In genomic region chr14:73426877-73427276, GRCh38 we compare ENCODE assay signal across 9 cellular contexts. TPM values are rescaled to one million over a fixed set of nuclear protein-coding genes. Genes with fewer than 3 reads are reported as not detected.
DNase-seq lines count a peak whose midpoint lies in the region; ATAC-seq and TF ChIP-seq lines count a peak whose summit lies in the region.
"Had no signal": no experiment of that assay in that cellular context is flagged by ENCODE, and none has a peak within 500 bp of the region (broad histone marks: within the 10 kb centered on the region; RNA-seq: fewer than 3 reads in every experiment).

No MANE protein-coding gene starts in this region.

- TF ChIP-seq CTCF in astrocyte of the spinal cord (IDR thresholded peaks at IDR 0.05; ENCODE audit: low read depth, low read length), result no peak
- no peak for TF ChIP-seq CTCF in hepatocyte (IDR thresholded peaks at IDR 0.05; ENCODE audit: poor library complexity)
- no peak for TF ChIP-seq CTCF in GM10266 (IDR thresholded peaks at IDR 0.05; ENCODE audit: control insufficient read depth, insufficient read depth, low read depth, missing control alignments)

- peak; percentile 34 for ATAC-seq in HG02759 (IDR thresholded peaks at IDR 0.05; ENCODE audit: unreplicated experiment)
- peak; percentile 29 to 30 for ATAC-seq in stimulated activated naive B cell treated with anti-CD40 and anti-IgM and Interleukin-4, amounts not matched to agents 10 μg/mL and 1 μg/mL and 100 μg/mL, for 72 hours (replicated peaks)

- no peaks in the 10 kb centered on the region for H3K27me3 ChIP-seq in hepatocyte

- H3K79me2 ChIP-seq in hepatocyte, result peaks cover 85% of the 10 kb centered on the region

- H3K27ac ChIP-seq in hepatocyte, result peak overlapping the region; percentile 65

- peaks cover 21% of the 10 kb centered on the region for H3K4me1 ChIP-seq in hepatocyte (ENCODE audit: insufficient read depth)

- H3K4me1 Mint-ChIP-seq in stimulated activated naive B cell treated with anti-CD40 and anti-IgM and Interleukin-4, amounts not matched to agents 10 μg/mL and 1 μg/mL and 100 μg/mL, for 72 hours, result peaks cover 21 to 48% of the 10 kb centered on the region in 2 donors

- H3K27ac Mint-ChIP-seq in stimulated activated naive B cell treated with anti-CD40 and anti-IgM and Interleukin-4, amounts not matched to agents 10 μg/mL and 1 μg/mL and 100 μg/mL, for 72 hours, result no peak overlapping the region

- no peaks in the 10 kb centered on the region for H3K27me3 Mint-ChIP-seq in stimulated activated naive B cell treated with anti-CD40 and anti-IgM and Interleukin-4, amounts not matched to agents 10 μg/mL and 1 μg/mL and 100 μg/mL, for 72 hours

- H3K4me3 ChIP-seq in astrocyte of the spinal cord (ENCODE audit: low read depth, low read length) (no peak overlapping the region), hepatocyte (no peak overlapping the region)

- 89% methylated on average over 5 of the region's 5 CpGs for WGBS in hepatocyte (ENCODE audit: low lambda C conversion rate, missing lambda C conversion rate)

- no peak overlapping the region for H2AFZ ChIP-seq in hepatocyte

- no peaks in the 10 kb centered on the region for H3K9me3 ChIP-seq in hepatocyte (ENCODE audit: low read depth)

- H3K4me3 Mint-ChIP-seq in stimulated activated naive B cell treated with anti-CD40 and anti-IgM and Interleukin-4, amounts not matched to agents 10 μg/mL and 1 μg/mL and 100 μg/mL, for 72 hours, result no peak overlapping the region

- no peaks in the 10 kb centered on the region for H3K9me3 Mint-ChIP-seq in stimulated activated naive B cell treated with anti-CD40 and anti-IgM and Interleukin-4, amounts not matched to agents 10 μg/mL and 1 μg/mL and 100 μg/mL, for 72 hours

- no peaks in the 10 kb centered on the region for H3K36me3 ChIP-seq in hepatocyte (replicated peaks; ENCODE audit: insufficient read depth, low read depth)

- H3K4me2 ChIP-seq in hepatocyte, result peak overlapping the region; percentile 2

- peaks cover 1 to 11% of the 10 kb centered on the region in 2 donors for H3K36me3 Mint-ChIP-seq in stimulated activated naive B cell treated with anti-CD40 and anti-IgM and Interleukin-4, amounts not matched to agents 10 μg/mL and 1 μg/mL and 100 μg/mL, for 72 hours

- DNase-seq in astrocyte of the spinal cord (ENCODE audit: low read depth, low spot score), result peak; percentile 81
- DNase-seq in hepatocyte (ENCODE audit: low spot score), result peak; percentile 8
- no peak for DNase-seq in stimulated activated naive B cell treated with anti-CD40 and anti-IgM and Interleukin-4, amounts not matched to agents 10 μg/mL and 1 μg/mL and 100 μg/mL, for 72 hours
- DNase-seq in COLO668 (lab: John Stamatoyannopoulos, UW; ENCODE audit: unreplicated experiment), result no peak
- no peak for DNase-seq in HCEC 1CT
- DNase-seq in GM10266 (ENCODE audit: extremely low spot score), result no peak
- DNase-seq in ureter (ENCODE audit: low spot score), result no peak
- DNase-seq: DMS79 had no signal

- in situ Hi-C loops in astrocyte of the spinal cord (cut with HindIII; ENCODE audit: low sequenced_read_pairs), result no loop called here

- peaks cover 11% of the 10 kb centered on the region for H4K20me1 ChIP-seq in hepatocyte (ENCODE audit: insufficient read depth, poor library complexity, severe bottlenecking)

- H3K9me2 ChIP-seq in hepatocyte (replicated peaks; ENCODE audit: insufficient read depth), result no peaks in the 10 kb centered on the region

RNA-seq across cellular contexts. Expression of gene NUMB, which starts 31.5 kb away (rescaled TPM):
- total RNA-seq in hepatocyte (35.3 and 38.5 TPM in 2 replicates), ureter (83.7 TPM)
- 44.0 and 45.8 TPM in 2 replicates for polyA plus RNA-seq in hepatocyte

Comparison
In these comparisons a context has a peak if more than half of its experiments do, and no peak if none do; other contexts are left out.
1. DNase-seq: peak in astrocyte of the spinal cord (single experiment) and hepatocyte (single experiment); none in stimulated activated naive B cell treated with anti-CD40 and anti-IgM and Interleukin-4, amounts not matched to agents 10 μg/mL and 1 μg/mL and 100 μg/mL, for 72 hours (single experiment), COLO668 (single experiment), HCEC 1CT (single experiment), GM10266 (single experiment) and ureter (single experiment).